Comparison of ENCODE assay signal across 9 cellular contexts in genomic region chr17:78374631-78375274, GRCh38. TPM values are rescaled to one million over a fixed set of nuclear protein-coding genes. Genes with fewer than 3 reads are reported as not detected.
DNase-seq lines count a peak whose midpoint lies in the region; ATAC-seq, FAIRE-seq and TF ChIP-seq lines count a peak whose summit lies in the region.
"Had no signal": no experiment of that assay in that cellular context is flagged by ENCODE, and none has a peak within 500 bp of the region (broad histone marks: within the 10 kb centered on the region; RNA-seq: fewer than 3 reads in every experiment).

No MANE protein-coding gene starts in this region.

- H3K27me3 Mint-ChIP-seq in activated T-helper 1 cell treated with anti-CD3 and anti-CD28 coated beads, Interleukin-12 subunit alpha, Interleukin-12 subunit beta, Interleukin-2, Interleukin-4 antibody, amounts not matched to agents 30 ng/mL and 10 ng/mL and 1 ng/mL, durations not matched to agents 14 hours and 24 hours and 36 hours (ENCODE audit: insufficient read depth): no peaks in the 10 kb centered on the region

- H3K9me3 Mint-ChIP-seq in activated T-helper 1 cell treated with anti-CD3 and anti-CD28 coated beads, Interleukin-12 subunit alpha, Interleukin-12 subunit beta, Interleukin-2, Interleukin-4 antibody, amounts not matched to agents 30 ng/mL and 10 ng/mL and 1 ng/mL, durations not matched to agents 14 hours and 24 hours and 36 hours: no peaks in the 10 kb centered on the region

- no peak overlapping the region for H3K4me3 ChIP-seq in HUES64 (ENCODE audit: low read length)
- H3K4me3 ChIP-seq in cardiac fibroblast (replicated peaks in 1 of 2; ENCODE audit: low read depth in 2 of 2, low read length in 2 of 2): no peak overlapping the region
- H3K4me3 ChIP-seq in stomach smooth muscle (ENCODE audit: low read length in 2 of 2): no peak overlapping the region

- peak overlapping the region; percentile 95 for H3K27ac ChIP-seq in HUES64 (ENCODE audit: low read depth, low read length)
- H3K27ac ChIP-seq in stomach smooth muscle (ENCODE audit: low read length): peak overlapping the region; percentile 49

- H3K9ac ChIP-seq in HUES64 (ENCODE audit: low read depth, low read length): peak overlapping the region; percentile 69
- H3K9ac ChIP-seq in stomach smooth muscle (ENCODE audit: low read length in 2 of 2): no peak overlapping the region

- no peak overlapping the region for H3K27ac Mint-ChIP-seq in activated T-helper 1 cell treated with anti-CD3 and anti-CD28 coated beads, Interleukin-12 subunit alpha, Interleukin-12 subunit beta, Interleukin-2, Interleukin-4 antibody, amounts not matched to agents 30 ng/mL and 10 ng/mL and 1 ng/mL, durations not matched to agents 14 hours and 24 hours and 36 hours

- WGBS in HUES64: 38% methylated on average over 14 of the region's 14 CpGs

- H3K9me3 ChIP-seq in HUES64 (ENCODE audit: insufficient read depth, low read depth, low read length) (no peaks in the 10 kb centered on the region), stomach smooth muscle (ENCODE audit: control insufficient read depth in 2 of 2, low read length in 2 of 2) (no peaks in the 10 kb centered on the region)

- H3K36me3 Mint-ChIP-seq in activated T-helper 1 cell treated with anti-CD3 and anti-CD28 coated beads, Interleukin-12 subunit alpha, Interleukin-12 subunit beta, Interleukin-2, Interleukin-4 antibody, amounts not matched to agents 30 ng/mL and 10 ng/mL and 1 ng/mL, durations not matched to agents 14 hours and 24 hours and 36 hours (ENCODE audit: low read depth): peaks cover 6% of the 10 kb centered on the region

- TF ChIP-seq CTCF in cardiac fibroblast (IDR thresholded peaks at IDR 0.05; ENCODE audit: low read depth, low read length) (no peak), D721Med (IDR thresholded peaks at IDR 0.05; ENCODE audit: insufficient read depth, missing control alignments) (no peak)

- ATAC-seq in GM21367 (IDR thresholded peaks at IDR 0.05; ENCODE audit: unreplicated experiment): no peak

- intact Hi-C loops in activated T-helper 1 cell treated with anti-CD3 and anti-CD28 coated beads, Interleukin-12 subunit alpha, Interleukin-12 subunit beta, Interleukin-2, Interleukin-4 antibody, amounts not matched to agents 30 ng/mL and 10 ng/mL and 1 ng/mL, durations not matched to agents 14 hours and 24 hours and 36 hours (cut with micrococcal nuclease): no loop called here

- no peak overlapping the region for H3K4me3 Mint-ChIP-seq in activated T-helper 1 cell treated with anti-CD3 and anti-CD28 coated beads, Interleukin-12 subunit alpha, Interleukin-12 subunit beta, Interleukin-2, Interleukin-4 antibody, amounts not matched to agents 30 ng/mL and 10 ng/mL and 1 ng/mL, durations not matched to agents 14 hours and 24 hours and 36 hours

- H3K36me3 ChIP-seq in HUES64 (ENCODE audit: insufficient read depth, low read length): no peaks in the 10 kb centered on the region
- no peaks in the 10 kb centered on the region for H3K36me3 ChIP-seq in stomach smooth muscle (ENCODE audit: control insufficient read depth in 2 of 2, insufficient read depth in 2 of 2, low read length in 2 of 2)

- FAIRE-seq in D721Med (lab: Jason Lieb, UNC): no peak

- no peaks in the 10 kb centered on the region for H3K27me3 ChIP-seq in HUES64 (ENCODE audit: insufficient read depth, low read length)
- no peaks in the 10 kb centered on the region for H3K27me3 ChIP-seq in stomach smooth muscle (ENCODE audit: control insufficient read depth in 1 of 2, insufficient read depth in 2 of 2, low read length in 2 of 2)

- DNase-seq in cardiac fibroblast (ENCODE audit: low read depth in 2 of 2) (peak; percentile 87 to 90), kidney tubule cell (ENCODE audit: low spot score) (peak; percentile 87), D721Med (ENCODE audit: insufficient read length, low spot score) (no peak)
- no peak for DNase-seq in stimulated activated naive CD4-positive, alpha-beta T cell (lab: John Stamatoyannopoulos, UW)
- no peak for DNase-seq in activated T-helper 1 cell treated with anti-CD3 and anti-CD28 coated beads, Interleukin-12 subunit alpha, Interleukin-12 subunit beta, Interleukin-2, Interleukin-4 antibody, amounts not matched to agents 30 ng/mL and 10 ng/mL and 1 ng/mL, durations not matched to agents 14 hours and 24 hours and 36 hours (ENCODE audit: low spot score)
- DNase-seq: activated effector memory CD4-positive, alpha-beta T cell treated with anti-CD3 and anti-CD28 coated beads, Interleukin-2, amount 50 U/mL, for 16 hours had no signal

- H3K4me1 Mint-ChIP-seq in activated T-helper 1 cell treated with anti-CD3 and anti-CD28 coated beads, Interleukin-12 subunit alpha, Interleukin-12 subunit beta, Interleukin-2, Interleukin-4 antibody, amounts not matched to agents 30 ng/mL and 10 ng/mL and 1 ng/mL, durations not matched to agents 14 hours and 24 hours and 36 hours (ENCODE audit: low read depth): peaks cover 24% of the 10 kb centered on the region

- H3K4me1 ChIP-seq in HUES64 (ENCODE audit: insufficient read depth, low read length) (peaks cover 40% of the 10 kb centered on the region), stomach smooth muscle (ENCODE audit: control insufficient read depth, insufficient read depth, low read length) (peaks cover 17% of the 10 kb centered on the region)

RNA-seq across cellular contexts. Expression of gene PGS1, which starts 3.7 kb away (rescaled TPM):
- polyA plus RNA-seq in HUES64 (2013, experiment 1 of 2): 20.3 TPM
- 21.7 TPM for polyA plus RNA-seq in HUES64 (2013, experiment 2 of 2)
- 71.9 and 73.5 TPM in 2 replicates for total RNA-seq in activated T-helper 1 cell treated with anti-CD3 and anti-CD28 coated beads, Interleukin-12 subunit alpha, Interleukin-12 subunit beta, Interleukin-2, Interleukin-4 antibody, amounts not matched to agents 30 ng/mL and 10 ng/mL and 1 ng/mL, durations not matched to agents 14 hours and 24 hours and 36 hours

RNA-seq across cellular contexts. Expression of gene SOCS3, which starts 14.9 kb away (rescaled TPM):
- 11.4 TPM for polyA plus RNA-seq in HUES64 (2013, experiment 1 of 2)
- 12.7 TPM for polyA plus RNA-seq in HUES64 (2013, experiment 2 of 2)
- total RNA-seq in activated T-helper 1 cell treated with anti-CD3 and anti-CD28 coated beads, Interleukin-12 subunit alpha, Interleukin-12 subunit beta, Interleukin-2, Interleukin-4 antibody, amounts not matched to agents 30 ng/mL and 10 ng/mL and 1 ng/mL, durations not matched to agents 14 hours and 24 hours and 36 hours: 75.4 and 76.3 TPM in 2 replicates

Comparison
In these comparisons a context has a peak if more than half of its experiments do, and no peak if none do; other contexts are left out.
1. DNase-seq: peak in cardiac fibroblast (2 of 2) and kidney tubule cell (single experiment); none in stimulated activated naive CD4-positive, alpha-beta T cell (0 of 6), activated T-helper 1 cell treated with anti-CD3 and anti-CD28 coated beads, Interleukin-12 subunit alpha, Interleukin-12 subunit beta, Interleukin-2, Interleukin-4 antibody, amounts not matched to agents 30 ng/mL and 10 ng/mL and 1 ng/mL, durations not matched to agents 14 hours and 24 hours and 36 hours (single experiment) and D721Med (single experiment).